Comparison of ENCODE assay signal across 12 cellular contexts in the genomic region with DNA sequence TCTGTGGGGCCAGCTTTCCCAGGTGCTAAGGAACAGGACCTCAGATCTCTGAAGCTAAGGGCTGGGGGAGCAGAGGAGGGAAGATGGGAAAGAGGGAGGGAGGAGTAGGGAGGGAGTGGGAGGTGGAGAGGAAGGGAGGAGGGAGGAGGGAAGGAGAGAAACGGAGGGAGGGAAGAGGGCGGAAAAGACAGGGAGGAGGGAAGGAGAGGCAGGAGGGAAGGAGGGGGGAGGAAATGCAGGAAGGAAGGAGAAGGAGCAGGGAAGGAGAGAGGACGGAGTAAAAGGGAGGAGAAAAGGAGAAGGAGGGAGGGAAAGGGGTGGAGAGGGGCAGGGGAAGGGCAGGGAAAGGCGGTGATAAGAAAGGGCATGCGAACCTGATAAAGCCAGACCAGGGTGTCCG.
"Had no signal": no experiment of that assay in that cellular context is flagged by ENCODE, and none has a peak within 500 bp of the region (broad histone marks: within the 10 kb centered on the region; RNA-seq: fewer than 3 reads in every experiment).

No MANE protein-coding gene starts in this region.

- H3K27ac Mint-ChIP-seq: activated CD4-positive, alpha-beta memory T cell treated with anti-CD3 and anti-CD28 coated beads, Interleukin-2, amount 10 ng/mL, durations not matched to agents 7 days and 5 days; natural killer cell treated with Interleukin-12 subunit alpha and Interleukin-12 subunit beta and Interleukin-15 and Interleukin-18, amount 100 ng/mL, for 72 hours; T-helper 17 cell had no signal

- H3K36me3 Mint-ChIP-seq: natural killer cell treated with Interleukin-12 subunit alpha and Interleukin-12 subunit beta and Interleukin-15 and Interleukin-18, amount 100 ng/mL, for 72 hours had no signal

- H3K9me3 ChIP-seq: ascending aorta, gastrocnemius medialis, ovary, tibial artery, uterus had no signal

- H3K36me3 ChIP-seq: ascending aorta, gastrocnemius medialis, ovary, tibial artery, uterus had no signal

- H3K4me3 ChIP-seq: ascending aorta, gastrocnemius medialis, ovary, tibial artery, uterus had no signal

- DNase-seq: activated CD4-positive, alpha-beta memory T cell treated with anti-CD3 and anti-CD28 coated beads, Interleukin-2, amount 10 ng/mL, durations not matched to agents 7 days and 5 days; activated CD4-positive, CD25-positive, alpha-beta regulatory T cell treated with anti-CD3 and anti-CD28 coated beads, Interleukin-2, amount 50 U/mL, for 72 hours; effector CD4-positive, alpha-beta T cell; gastrocnemius medialis; left colon; mammary epithelial cell; T-helper 17 cell; uterus had no signal

- H3K4me1 ChIP-seq: ascending aorta, gastrocnemius medialis, uterus had no signal

- H3K27ac ChIP-seq: ascending aorta, ovary, tibial artery, uterus had no signal

- H3K9me3 Mint-ChIP-seq: activated CD4-positive, alpha-beta memory T cell treated with anti-CD3 and anti-CD28 coated beads, Interleukin-2, amount 10 ng/mL, durations not matched to agents 7 days and 5 days; natural killer cell treated with Interleukin-12 subunit alpha and Interleukin-12 subunit beta and Interleukin-15 and Interleukin-18, amount 100 ng/mL, for 72 hours had no signal

- H3K4me3 Mint-ChIP-seq: activated CD4-positive, alpha-beta memory T cell treated with anti-CD3 and anti-CD28 coated beads, Interleukin-2, amount 10 ng/mL, durations not matched to agents 7 days and 5 days; natural killer cell treated with Interleukin-12 subunit alpha and Interleukin-12 subunit beta and Interleukin-15 and Interleukin-18, amount 100 ng/mL, for 72 hours; T-helper 17 cell had no signal

- H3K27me3 ChIP-seq: ascending aorta, gastrocnemius medialis, ovary, tibial artery, uterus had no signal

- H3K4me1 Mint-ChIP-seq: activated CD4-positive, alpha-beta memory T cell treated with anti-CD3 and anti-CD28 coated beads, Interleukin-2, amount 10 ng/mL, durations not matched to agents 7 days and 5 days had no signal
